Comparison of ENCODE assay signal across 7 cellular contexts in genomic region chr15:74873756-74874424, GRCh38. TPM values are rescaled to one million over a fixed set of nuclear protein-coding genes. Genes with fewer than 3 reads are reported as not detected.
DNase-seq lines count a peak whose midpoint lies in the region; ATAC-seq and TF ChIP-seq lines count a peak whose summit lies in the region.

No MANE protein-coding gene starts in this region.

- H3K4me3 ChIP-seq in astrocyte of the cerebellum (ENCODE audit: low read depth, low read length) (peak overlapping the region; percentile 56), testis (peak overlapping the region; percentile 83 to 85)

- WGBS in testis, 2 donors: 18 to 20% methylated on average over 14 to 16 of the region's 16 CpGs

- in situ Hi-C loops in astrocyte of the cerebellum (cut with HindIII; ENCODE audit: low sequenced_read_pairs): no loop called here

- H3K27ac ChIP-seq in testis: peak overlapping the region in 1 of 2 donors; percentile 90

- intact Hi-C loops in testis (cut with DNase I; ENCODE audit: low total_unique reads): no loop called here

- H3K36me3 ChIP-seq in testis (ENCODE audit: low read depth, missing control alignments): no peaks in the 10 kb centered on the region

- H3K9me3 ChIP-seq in testis: no peaks in the 10 kb centered on the region

- no peaks in the 10 kb centered on the region for H3K27me3 ChIP-seq in testis

- H3K4me1 ChIP-seq in testis: peaks cover 34% of the 10 kb centered on the region

- TF ChIP-seq POLR2A in testis (IDR thresholded peaks at IDR 0.05): no peak

- DNase-seq in ELR (ENCODE audit: low read depth) (peak; percentile 29), LoVo (ENCODE audit: low spot score) (peak; percentile 27), astrocyte of the cerebellum (ENCODE audit: low read depth) (no peak), left lobe of liver (ENCODE audit: low spot score) (peak; percentile 61), testis (peak; percentile 45), NCI-H1092 (lab: John Stamatoyannopoulos, UW) (no peak)

- TF ChIP-seq CTCF in astrocyte of the cerebellum (IDR thresholded peaks at IDR 0.05; ENCODE audit: low read depth, low read length, missing control alignments): no peak
- TF ChIP-seq CTCF in testis (IDR thresholded peaks at IDR 0.05): no peak

- ATAC-seq in left lobe of liver: no peak
- ATAC-seq in GM19463 (IDR thresholded peaks at IDR 0.05; ENCODE audit: unreplicated experiment): no peak

RNA-seq across cellular contexts. Expression of gene SCAMP2, which starts 0.7 kb away (rescaled TPM):
- total RNA-seq in left lobe of liver: 36.1 TPM
- 100 to 1,000 TPM in 1 of 2 donors, 10 to 100 TPM in 1; 94.8 to 103 TPM for total RNA-seq in testis
- 130 TPM for polyA plus RNA-seq in testis (ENCODE audit: insufficient read depth, low read depth, low replicate concordance)

RNA-seq across cellular contexts. Expression of gene MPI, which starts 16.0 kb away (rescaled TPM):
- total RNA-seq in left lobe of liver (33.4 TPM), testis (10 to 100 TPM; 65.4 to 78.1 TPM)
- polyA plus RNA-seq in testis (ENCODE audit: insufficient read depth, low read depth, low replicate concordance): 92.6 TPM

RNA-seq across cellular contexts. Expression of gene ULK3, which starts 30.9 kb away (rescaled TPM):
- total RNA-seq in left lobe of liver (23.8 TPM), testis (10 to 100 TPM; 68.2 to 78.5 TPM)
- polyA plus RNA-seq in testis (ENCODE audit: insufficient read depth, low read depth, low replicate concordance): 27.0 TPM

RNA-seq across cellular contexts. Expression of gene FAM219B, which starts 32.8 kb away (rescaled TPM):
- 15.8 TPM for total RNA-seq in left lobe of liver
- total RNA-seq in testis: 10 to 100 TPM; 40.2 to 40.6 TPM
- polyA plus RNA-seq in testis (ENCODE audit: insufficient read depth, low read depth, low replicate concordance): 32.6 TPM

RNA-seq across cellular contexts. Expression of gene CPLX3, which starts 47.5 kb away (rescaled TPM):
- total RNA-seq in left lobe of liver (not detected), testis (1 to 10 TPM; 3.7 to 5.7 TPM)
- polyA plus RNA-seq in testis (ENCODE audit: insufficient read depth, low read depth, low replicate concordance): 3.6 TPM

Comparison
In these comparisons a context has a peak if more than half of its experiments do, and no peak if none do; other contexts are left out.
1. DNase-seq: peak in ELR (single experiment), LoVo (single experiment), left lobe of liver (single experiment) and testis (single experiment); none in astrocyte of the cerebellum (single experiment) and NCI-H1092 (single experiment).